22 cellular contexts compared by ENCODE assay signal in genomic region chr12:101604132-101604531, GRCh38. TPM values are rescaled to one million over a fixed set of nuclear protein-coding genes. Genes with fewer than 3 reads are reported as not detected.
DNase-seq lines count a peak whose midpoint lies in the region; ATAC-seq, FAIRE-seq and TF ChIP-seq lines count a peak whose summit lies in the region.
"Had no signal": no experiment of that assay in that cellular context is flagged by ENCODE, and none has a peak within 500 bp of the region (broad histone marks: within the 10 kb centered on the region; RNA-seq: fewer than 3 reads in every experiment).

No MANE protein-coding gene starts in this region.

- H3K9me3 ChIP-seq in PC-3 (ENCODE audit: low read length) (no peaks in the 10 kb centered on the region), psoas muscle (no peaks in the 10 kb centered on the region)
- H3K9me3 ChIP-seq: sigmoid colon, thyroid gland had no signal

- no peak overlapping the region for H3K4me2 ChIP-seq in PC-3 (ENCODE audit: low read length)

- H3K4me1 ChIP-seq in PC-3 (ENCODE audit: insufficient read depth, low read length) (peaks cover 31% of the 10 kb centered on the region), psoas muscle (peaks cover 39% of the 10 kb centered on the region)
- H3K4me1 ChIP-seq: sigmoid colon, thyroid gland had no signal

- H3K36me3 ChIP-seq in GM06990 (ENCODE audit: control insufficient read depth, insufficient read depth, low read length), result no peaks in the 10 kb centered on the region
- no peaks in the 10 kb centered on the region for H3K36me3 ChIP-seq in PC-3 (ENCODE audit: low read depth, low read length)
- peaks cover 0 to 12% of the 10 kb centered on the region in 2 donors for H3K36me3 ChIP-seq in psoas muscle (ENCODE audit: insufficient read depth in 1 of 2, low read depth in 1 of 2)
- H3K36me3 ChIP-seq: sigmoid colon, thyroid gland had no signal

- no peaks in the 10 kb centered on the region for H3K27me3 ChIP-seq in GM06990 (replicated peaks; ENCODE audit: control insufficient read depth, insufficient read depth, low read length)
- H3K27me3 ChIP-seq in PC-3 (ENCODE audit: low read length), result peaks cover 9% of the 10 kb centered on the region; the same call in 1 of the 2 replicates
- H3K27me3 ChIP-seq in psoas muscle (ENCODE audit: insufficient read depth in 3 of 3, low read length in 2 of 3), result no peaks in the 10 kb centered on the region
- H3K27me3 ChIP-seq: sigmoid colon, thyroid gland had no signal

- no peaks in the 10 kb centered on the region for H4K20me1 ChIP-seq in PC-3 (ENCODE audit: low read length)

- POLR2A ChIA-PET in PC-3 (lab: Charles Lee; ENCODE audit: unreplicated experiment), result no interaction called here

- H3K4me3 ChIP-seq in GM06990 (replicated peaks; ENCODE audit: low read depth, low read length), result no peak overlapping the region
- H3K4me3 ChIP-seq in PC-3 (ENCODE audit: low read length), result no peak overlapping the region
- no peak overlapping the region for H3K4me3 ChIP-seq in psoas muscle
- H3K4me3 ChIP-seq: sigmoid colon, thyroid gland had no signal

- no peaks in the 10 kb centered on the region for H3F3A ChIP-seq in PC-3 (ENCODE audit: low read length, unreplicated experiment)

- ATAC-seq in PC-3 (0 out of 2 replicates have a peak, but pooled peaks have one; percentile 27), psoas muscle (no peak), HG03378 (IDR thresholded peaks at IDR 0.05; ENCODE audit: unreplicated experiment) (no peak), Right ventricle myocardium superior (ENCODE audit: poor library complexity) (no peak)
- ATAC-seq: activated CD8-positive, alpha-beta memory T cell treated with anti-CD3 and anti-CD28 coated beads, Interleukin-2, amount 10 ng/mL, durations not matched to agents 7 days and 5 days had no signal

- CTCF ChIA-PET in PC-3 (lab: Charles Lee), result no interaction called here

- intact Hi-C loops in PC-3 (cut with micrococcal nuclease) (no loop called here), psoas muscle (cut with DNase I) (no loop called here), Right ventricle myocardium superior (cut with DNase I) (no loop called here)

- peak; percentile 23 for DNase-seq in GM06990 (ENCODE audit: extremely low read depth, insufficient read length)
- DNase-seq in PC-3, result peak; percentile 42
- DNase-seq in epithelial cell of prostate (ENCODE audit: low read depth, low spot score), result peak; percentile 27
- DNase-seq in psoas muscle, result no peak
- DNase-seq in SKM-1 (lab: John Stamatoyannopoulos, UW; ENCODE audit: unreplicated experiment), result no peak
- no peak for DNase-seq in HTR-8/SVneo (ENCODE audit: insufficient read length, low spot score)
- DNase-seq in Right ventricle myocardium superior, result no peak
- DNase-seq: activated CD4-positive, CD25-positive, alpha-beta regulatory T cell; activated CD8-positive, alpha-beta memory T cell treated with anti-CD3 and anti-CD28 coated beads, Interleukin-2, amount 10 ng/mL, durations not matched to agents 7 days and 5 days; activated naive CD4-positive, alpha-beta T cell; GDM1; glutamatergic neuron; HCEC 1CT; MM.1S; NCI-H774; sigmoid colon; stimulated activated CD4-positive, alpha-beta T cell treated with anti-CD3 and anti-CD28 coated beads, Interleukin-2, amount 100 ng/mL, for 48 hours; thyroid gland had no signal

- H3K79me2 ChIP-seq in PC-3 (ENCODE audit: low read length), result no peaks in the 10 kb centered on the region

- no peak overlapping the region for H3K27ac ChIP-seq in PC-3 (ENCODE audit: low read length)
- no peak overlapping the region for H3K27ac ChIP-seq in epithelial cell of prostate
- peak overlapping the region; percentile 88 for H3K27ac ChIP-seq in psoas muscle
- H3K27ac ChIP-seq: sigmoid colon, thyroid gland had no signal

- BruUV-seq in PC-3 (replicated peaks; lab: Mats Ljungman, UMichigan), result no TSS peak

- no peak overlapping the region for H2AFZ ChIP-seq in PC-3 (ENCODE audit: low read length)

- H3K9me2 ChIP-seq in PC-3 (replicated peaks; ENCODE audit: low read length), result no peaks in the 10 kb centered on the region

- TF ChIP-seq CTCF in GM06990 (IDR thresholded peaks at IDR 0.05; ENCODE audit: insufficient read depth, low read length, poor library complexity, severe bottlenecking), result no peak
- no peak for TF ChIP-seq CTCF in PC-3 (conservative IDR thresholded peaks at IDR 0.05; ENCODE audit: low read depth, low read length)
- TF ChIP-seq CTCF in psoas muscle (IDR thresholded peaks at IDR 0.05), result no peak

- 31 to 46% (median 36%) methylated on average over 1 of the region's 1 CpG for WGBS in psoas muscle, 3 donors

- no peak overlapping the region for H3K9ac ChIP-seq in PC-3 (ENCODE audit: low read length)

- FAIRE-seq in HTR-8/SVneo (lab: Jason Lieb, UNC), result no peak
- FAIRE-seq: D721Med, RCC 7860 had no signal

RNA-seq across cellular contexts. Expression of gene MYBPC1, which starts 9.4 kb away (rescaled TPM):
- not detected in 2 replicates for total RNA-seq in PC-3 (2014; rRNA removed)
- total RNA-seq in psoas muscle, result 1,000 to 10,000 TPM; 4,088 to 7,509 (median 4,961) TPM
- 1,000 to 10,000 TPM; 1,084 to 2,883 (median 2,460) TPM for polyA plus RNA-seq in psoas muscle
- 8.3 TPM for total RNA-seq in Right ventricle myocardium superior
- total RNA-seq: activated CD8-positive, alpha-beta memory T cell treated with anti-CD3 and anti-CD28 coated beads, Interleukin-2, amount 10 ng/mL, durations not matched to agents 7 days and 5 days; mesenteric fat pad had no signal

Comparison
In these comparisons a context has a peak if more than half of its experiments do, and no peak if none do; other contexts are left out.
1. DNase-seq: peak in GM06990 (single experiment), PC-3 (single experiment) and epithelial cell of prostate (single experiment); none in psoas muscle (0 of 2), SKM-1 (single experiment), HTR-8/SVneo (single experiment) and Right ventricle myocardium superior (single experiment).
2. RNA of gene MYBPC1, which starts 9.4 kb away (total RNA-seq): 4,088 to 7,509 TPM in psoas muscle; 8.3 TPM in Right ventricle myocardium superior (single experiment) and not detected in PC-3; every median in the first group is over 100 times any median in the second.